ENCODE assay signal across 9 cellular contexts in genomic region chr6:14476793-14477531, GRCh38.
DNase-seq lines count a peak whose midpoint lies in the region; ATAC-seq and TF ChIP-seq lines count a peak whose summit lies in the region.
"Had no signal": no experiment of that assay in that cellular context is flagged by ENCODE, and none has a peak within 500 bp of the region (broad histone marks: within the 10 kb centered on the region; RNA-seq: fewer than 3 reads in every experiment).

No MANE protein-coding gene starts in this region.

- CTCF ChIA-PET in GM10248 (lab: Yijun Ruan, JAX) = interaction anchor here (1.6 kb wide), 1 partner anchor 48 kb away, joined by 3 read pairs; no protein-coding TSS in a partner anchor

- no peak for ATAC-seq in HG03521 (IDR thresholded peaks at IDR 0.05; ENCODE audit: unreplicated experiment)
- no peak for ATAC-seq in HG03097 (IDR thresholded peaks at IDR 0.05; ENCODE audit: low FRiP score, unreplicated experiment)

- H3K27me3 ChIP-seq in mucosa of stomach (ENCODE audit: control insufficient read depth, insufficient read depth, low read length) = peaks cover 5% of the 10 kb centered on the region

- H3K9me3 ChIP-seq in mucosa of stomach (ENCODE audit: control insufficient read depth, low read length) = no peaks in the 10 kb centered on the region

- in situ Hi-C loops in ACHN (cut with HindIII; ENCODE audit: low pct_ligation_motif_present, low pct_unique_long_range_greater_than_20kb, low sequenced_read_pairs) = no loop called here

- peak; percentile 63 for DNase-seq in ACHN
- DNase-seq in LoVo (ENCODE audit: low spot score) = peak; percentile 6
- peak; percentile 86 for DNase-seq in epithelial cell of proximal tubule (ENCODE audit: low read depth)
- no peak for DNase-seq in SIG-M5 (lab: John Stamatoyannopoulos, UW)
- DNase-seq in GM10248 (ENCODE audit: extremely low spot score) = no peak
- DNase-seq: activated T-cell treated with anti-CD3 and anti-CD28 coated beads, Interleukin-2, amount 50 U/mL, for 24 hours had no signal

- H3K9ac ChIP-seq in mucosa of stomach (ENCODE audit: low read length) = peak overlapping the region; percentile 18

- POLR2A ChIA-PET in GM10248 (lab: Yijun Ruan, JAX) = no interaction called here

- no peaks in the 10 kb centered on the region for H3K36me3 ChIP-seq in mucosa of stomach (ENCODE audit: control insufficient read depth, insufficient read depth, low read length)

- TF ChIP-seq CTCF in epithelial cell of proximal tubule (conservative IDR thresholded peaks at IDR 0.05; ENCODE audit: low read depth, low read length) (no peak), GM10248 (IDR thresholded peaks at IDR 0.05; ENCODE audit: control extremely low read depth, extremely low read depth, low read depth, missing control alignments) (no peak)

- peaks cover 10% of the 10 kb centered on the region for H3K4me1 ChIP-seq in mucosa of stomach (ENCODE audit: control insufficient read depth, insufficient read depth, low read length)

- H3K4me3 ChIP-seq in epithelial cell of proximal tubule (ENCODE audit: low read depth, low read length) (peak overlapping the region; percentile 22), mucosa of stomach (ENCODE audit: low read length) (no peak overlapping the region)

Comparison
In these comparisons a context has a peak if more than half of its experiments do, and no peak if none do; other contexts are left out.
1. DNase-seq: peak in ACHN (single experiment), LoVo (single experiment) and epithelial cell of proximal tubule (single experiment); none in SIG-M5 (single experiment) and GM10248 (single experiment).